ENCODE assay signal across 1 cellular context in genomic region chr14:50577983-50578382, GRCh38.
TF ChIP-seq lines count a peak whose summit lies in the region.

No MANE protein-coding gene starts in this region.

TF ChIP-seq in IMR-90, 13 proteins besides CTCF, POLR2A, EP300 and RAD21 (continued from another document):
- no peak for TF ChIP-seq ELK1 (IDR thresholded peaks at IDR 0.05; ENCODE audit: borderline replicate concordance, low read depth, low read length)
- TF ChIP-seq FOS (IDR thresholded peaks at IDR 0.05; ENCODE audit: low read depth, low read length) = no peak
